12 cellular contexts compared by ENCODE assay signal in genomic region chr1:225812488-225813249, GRCh38. TPM values are rescaled to one million over a fixed set of nuclear protein-coding genes. Genes with fewer than 3 reads are reported as not detected.
A peak's percentile ranks its signal among the peaks of the same experiment; 100 is the strongest.
DNase-seq lines count a peak whose midpoint lies in the region; ATAC-seq and TF ChIP-seq lines count a peak whose summit lies in the region.
"Had no signal": no experiment of that assay in that cellular context is flagged by ENCODE, and none has a peak within 500 bp of the region (broad histone marks: within the 10 kb centered on the region; RNA-seq: fewer than 3 reads in every experiment).

No MANE protein-coding gene starts in this region.

- H3K4me1 ChIP-seq in right atrium auricular region = peaks cover 0 to 76% of the 10 kb centered on the region in 2 donors
- H3K4me1 ChIP-seq in uterus = peaks cover 41 to 48% of the 10 kb centered on the region in 2 donors
- H3K4me1 ChIP-seq in neuronal stem cell (ENCODE audit: control insufficient read depth in 2 of 2, insufficient read depth in 1 of 2, low read depth in 1 of 2, low read length in 2 of 2) = peaks cover 12 to 27% of the 10 kb centered on the region in 2 donors

- peaks cover 10% of the 10 kb centered on the region for H3K27me3 Mint-ChIP-seq in nephron (ENCODE audit: low read depth)

- H2BK12ac ChIP-seq in neuronal stem cell (ENCODE audit: low read length) = no peak overlapping the region

- peak overlapping the region; percentile 40 to 97 (median 93) for H3K4me3 Mint-ChIP-seq in nephron
- H3K4me3 Mint-ChIP-seq: stimulated activated effector memory CD8-positive, alpha-beta T cell treated with anti-CD3 and anti-CD28 coated beads, Interleukin-12 subunit alpha, Interleukin-12 subunit beta, amount 100 ng/mL, for 72 hours had no signal

- H2BK5ac ChIP-seq in neuronal stem cell (ENCODE audit: low read length) = no peak overlapping the region

- H3K4ac ChIP-seq in neuronal stem cell (ENCODE audit: low read length) = no peak overlapping the region

- H3K27ac Mint-ChIP-seq in nephron = peak overlapping the region; percentile 93 to 96 (median 94)
- H3K27ac Mint-ChIP-seq: stimulated activated effector memory CD8-positive, alpha-beta T cell treated with anti-CD3 and anti-CD28 coated beads, Interleukin-12 subunit alpha, Interleukin-12 subunit beta, amount 100 ng/mL, for 72 hours had no signal

- H3K27me3 ChIP-seq in right atrium auricular region (no peaks in the 10 kb centered on the region), dorsolateral prefrontal cortex (no peaks in the 10 kb centered on the region), uterus (no peaks in the 10 kb centered on the region), neuronal stem cell (ENCODE audit: control insufficient read depth in 3 of 3, insufficient read depth in 3 of 3, low read depth in 1 of 3, low read length in 3 of 3) (peaks cover 0 to 8% (median 0%) of the 10 kb centered on the region in 3 experiments)
- H3K27me3 ChIP-seq: BLaER1 had no signal

- H3K9me3 ChIP-seq in right atrium auricular region (no peaks in the 10 kb centered on the region), uterus (no peaks in the 10 kb centered on the region), neuronal stem cell (replicated peaks in 1 of 2; ENCODE audit: control insufficient read depth in 2 of 2, insufficient read depth in 1 of 2, low read depth in 1 of 2, low read length in 2 of 2) (no peaks in the 10 kb centered on the region)
- H3K9me3 ChIP-seq: BLaER1 had no signal

- no peak for TF ChIP-seq POLR2A in uterus (IDR thresholded peaks at IDR 0.05)

- H3K36me3 ChIP-seq in right atrium auricular region (no peaks in the 10 kb centered on the region), uterus (no peaks in the 10 kb centered on the region), neuronal stem cell (replicated peaks in 1 of 2; ENCODE audit: control insufficient read depth in 2 of 2, insufficient read depth in 2 of 2, low read length in 2 of 2) (peaks cover 0 to 5% of the 10 kb centered on the region in 2 donors)
- H3K36me3 ChIP-seq: BLaER1 had no signal

- H3K79me1 ChIP-seq in neuronal stem cell (ENCODE audit: low read depth, low read length) = no peaks in the 10 kb centered on the region

- H4K8ac ChIP-seq in neuronal stem cell (ENCODE audit: low read depth, low read length) = no peak overlapping the region

- H3K4me1 Mint-ChIP-seq in nephron = peaks cover 53% of the 10 kb centered on the region

- no peak overlapping the region for H4K91ac ChIP-seq in neuronal stem cell (ENCODE audit: low read depth, low read length, poor library complexity)

- H2AK5ac ChIP-seq in neuronal stem cell (ENCODE audit: low read depth, low read length) = no peak overlapping the region

- no peaks in the 10 kb centered on the region for H3K36me3 Mint-ChIP-seq in nephron (ENCODE audit: low read depth)
- H3K36me3 Mint-ChIP-seq: stimulated activated effector memory CD8-positive, alpha-beta T cell treated with anti-CD3 and anti-CD28 coated beads, Interleukin-12 subunit alpha, Interleukin-12 subunit beta, amount 100 ng/mL, for 72 hours had no signal

- intact Hi-C loops in left cardiac atrium (cut with DNase I) (loop anchor here in 1 of 2 donors (5.0 kb wide), 1 partner anchor 35 kb away; no protein-coding TSS in a partner anchor), dorsolateral prefrontal cortex (cut with DNase I) (loop anchor here (5.0 kb wide), 3 partner anchors 35 to 70 kb away; partner anchors contain the start of genes SRP9 (in 1 of the 2) and TMEM63A (in 1 of the 2)), uterus (cut with DNase I; ENCODE audit: low total_unique reads) (no loop called here)

- TF ChIP-seq CTCF in right atrium auricular region (IDR thresholded peaks at IDR 0.05) = no peak
- TF ChIP-seq CTCF in dorsolateral prefrontal cortex (IDR thresholded peaks at IDR 0.05 in 54 of 56, conservative IDR thresholded peaks at IDR 0.05 in 2 of 56; ENCODE audit: low read depth in 1 of 56, partially characterized antibody in 56 of 56) = no peak
- TF ChIP-seq CTCF in nephron (IDR thresholded peaks at IDR 0.05; ENCODE audit: unreplicated experiment in 3 of 3) = no peak
- no peak for TF ChIP-seq CTCF in uterus (IDR thresholded peaks at IDR 0.05)

- WGBS in neuronal stem cell (ENCODE audit: extremely low coverage in 2 of 2, insufficient read length in 2 of 2, insufficient replicate concordance in 1 of 2), 2 donors = no CpG with 5 or more reads among the region's 8 CpGs

- no peak overlapping the region for H2BK15ac ChIP-seq in neuronal stem cell (ENCODE audit: low read length)

- no peak overlapping the region for H2BK120ac ChIP-seq in neuronal stem cell (ENCODE audit: low read depth, low read length)

- no peak overlapping the region for H3K14ac ChIP-seq in neuronal stem cell (ENCODE audit: low read length)

- DNase-seq in right atrium auricular region (ENCODE audit: low spot score) (peak; percentile 57), left cardiac atrium (no peak), dorsolateral prefrontal cortex (peak in 1 of 10 donors; percentile 26), uterus (no peak), neuronal stem cell (ENCODE audit: low spot score) (no peak)
- DNase-seq in stimulated activated naive CD4-positive, alpha-beta T cell treated with Interleukin-2 at 50 U/mL for 16 hours (lab: John Stamatoyannopoulos, UW) = no peak
- DNase-seq: Karpas-422; NK-92 treated with Interleukin-12 subunit alpha and Interleukin-12 subunit beta, amount 100 ng/mL, for 24 hours had no signal

- ATAC-seq in left cardiac atrium (no peak), HG03097 (IDR thresholded peaks at IDR 0.05; ENCODE audit: low FRiP score, unreplicated experiment) (no peak)
- ATAC-seq: stimulated activated effector memory CD8-positive, alpha-beta T cell treated with anti-CD3 and anti-CD28 coated beads, Interleukin-12 subunit alpha, Interleukin-12 subunit beta, amount 100 ng/mL, for 72 hours had no signal

- H3K18ac ChIP-seq in neuronal stem cell (ENCODE audit: low read length) = no peak overlapping the region

- no peak overlapping the region for H3K9ac ChIP-seq in neuronal stem cell (ENCODE audit: low read depth, low read length, poor library complexity)
- H3K9ac ChIP-seq: BLaER1 had no signal

- H3K4me3 ChIP-seq in right atrium auricular region (no peak overlapping the region), dorsolateral prefrontal cortex (peak overlapping the region in 15 of 59 donors; percentile 8 to 88 (median 78)), uterus (peak overlapping the region in 1 of 2 donors; percentile 75), neuronal stem cell (ENCODE audit: low read length in 2 of 2) (no peak overlapping the region)
- H3K4me3 ChIP-seq: BLaER1 had no signal

- no peak overlapping the region for H2AFZ ChIP-seq in neuronal stem cell (ENCODE audit: low read length)

- no peaks in the 10 kb centered on the region for H3K9me3 Mint-ChIP-seq in nephron
- H3K9me3 Mint-ChIP-seq: stimulated activated effector memory CD8-positive, alpha-beta T cell treated with anti-CD3 and anti-CD28 coated beads, Interleukin-12 subunit alpha, Interleukin-12 subunit beta, amount 100 ng/mL, for 72 hours had no signal

- H3K4me2 ChIP-seq in neuronal stem cell (ENCODE audit: insufficient read depth, low read length, poor library complexity, severe bottlenecking) = no peak overlapping the region

- no peak overlapping the region for H3K23ac ChIP-seq in neuronal stem cell (ENCODE audit: low read depth, low read length, poor library complexity)

- H3K27ac ChIP-seq in right atrium auricular region (peak overlapping the region; percentile 75 to 86), dorsolateral prefrontal cortex (peak overlapping the region; percentile 13 to 97 (median 81)), uterus (peak overlapping the region; percentile 94 to 99), neuronal stem cell (replicated peaks; ENCODE audit: low read length) (no peak overlapping the region)
- H3K27ac ChIP-seq: BLaER1 had no signal

RNA-seq across cellular contexts. Expression of gene EPHX1, which starts 2.7 kb away (rescaled TPM):
- 10 to 100 TPM; 57.7 to 66.0 TPM for total RNA-seq in right atrium auricular region
- 100 to 1,000 TPM in 1 of 2 donors, 10 to 100 TPM in 1; 59.6 to 126 TPM for total RNA-seq in left cardiac atrium
- total RNA-seq in dorsolateral prefrontal cortex = 100 to 1,000 TPM in 79 of 120 experiments, 10 to 100 TPM in 41; 56.7 to 268 (median 111) TPM
- 100 to 1,000 TPM in 1 of 4 donors, 10 to 100 TPM in 3; 51.2 to 156 (median 55.3) TPM for total RNA-seq in uterus
- polyA plus RNA-seq in neuronal stem cell (2013, experiment 1 of 2) = 9.9 TPM
- polyA plus RNA-seq in neuronal stem cell (2013, experiment 2 of 2) = 9.9 TPM

RNA-seq across cellular contexts. Expression of gene SRP9, which starts 35.0 kb away (rescaled TPM):
- 100 to 1,000 TPM; 143 to 216 TPM for total RNA-seq in right atrium auricular region
- total RNA-seq in left cardiac atrium = 100 to 1,000 TPM; 189 to 200 TPM
- 100 to 1,000 TPM; 175 to 327 (median 230) TPM for total RNA-seq in dorsolateral prefrontal cortex
- total RNA-seq in uterus = 100 to 1,000 TPM; 169 to 551 (median 202) TPM
- 466 TPM for polyA plus RNA-seq in neuronal stem cell (2013, experiment 1 of 2)
- polyA plus RNA-seq in neuronal stem cell (2013, experiment 2 of 2) = 474 TPM
